ENCODE assay signal across 9 cellular contexts in genomic region chr5:134586866-134587524, GRCh38. TPM values are rescaled to one million over a fixed set of nuclear protein-coding genes. Genes with fewer than 3 reads are reported as not detected.
DNase-seq lines count a peak whose midpoint lies in the region; ATAC-seq, FAIRE-seq and TF ChIP-seq lines count a peak whose summit lies in the region.
"Had no signal": no experiment of that assay in that cellular context is flagged by ENCODE, and none has a peak within 500 bp of the region (broad histone marks: within the 10 kb centered on the region; RNA-seq: fewer than 3 reads in every experiment).

No MANE protein-coding gene starts in this region.

- peak overlapping the region; percentile 24 for H3K4me2 ChIP-seq in SU-DHL-6 (ENCODE audit: low read depth, low read length, poor library complexity, severe bottlenecking)

- H3K79me2 ChIP-seq in SU-DHL-6 (ENCODE audit: insufficient read depth, low read length) = no peaks in the 10 kb centered on the region

- ATAC-seq in GM21786 (IDR thresholded peaks at IDR 0.05; ENCODE audit: unreplicated experiment) = peak; percentile 84
- ATAC-seq in left cardiac atrium = peak; percentile 92
- ATAC-seq in psoas muscle = peak; percentile 73 to 83 (median 79)

- H3K4me1 ChIP-seq in psoas muscle = peaks cover 31% of the 10 kb centered on the region

- no peaks in the 10 kb centered on the region for H3K36me3 Mint-ChIP-seq in activated naive CD8-positive, alpha-beta T cell treated with anti-CD3 and anti-CD28 coated beads for 36 hours

- H4K20me1 ChIP-seq in SU-DHL-6 (ENCODE audit: low read depth, low read length) = no peaks in the 10 kb centered on the region

- intact Hi-C loops in left cardiac atrium (cut with DNase I) (loop anchor here (5.0 to 10.0 kb wide), 2 partner anchors 285 to 402 kb away; no protein-coding TSS in a partner anchor), psoas muscle (cut with DNase I) (loop anchor here in 1 of 2 donors (1.0 to 10.0 kb wide), 2 partner anchors 44 to 402 kb away; no protein-coding TSS in a partner anchor)

- H3K9me3 ChIP-seq in SU-DHL-6 (ENCODE audit: insufficient read depth, low read length) (no peaks in the 10 kb centered on the region), psoas muscle (no peaks in the 10 kb centered on the region)

- no peaks in the 10 kb centered on the region for H3K9me3 Mint-ChIP-seq in activated naive CD8-positive, alpha-beta T cell treated with anti-CD3 and anti-CD28 coated beads for 36 hours
- H3K9me3 Mint-ChIP-seq: stimulated activated naive CD8-positive, alpha-beta T cell treated with anti-CD3 and anti-CD28 coated beads, Interleukin-15, Interleukin-2, amounts not matched to agents 100 ng/mL and 50 ng/mL, for 24 hours had no signal

- H3K27ac ChIP-seq in SU-DHL-6 (ENCODE audit: low read depth, low read length) = no peak overlapping the region
- H3K27ac ChIP-seq in psoas muscle = peak overlapping the region; percentile 30

- TF ChIP-seq CTCF in SU-DHL-6 (IDR thresholded peaks at IDR 0.05; ENCODE audit: insufficient read depth, low read length, poor library complexity, severe bottlenecking) = peak; percentile 95
- peak; percentile 64 for TF ChIP-seq CTCF in psoas muscle (IDR thresholded peaks at IDR 0.05)

- peak; percentile 75 for DNase-seq in EL
- DNase-seq in LoVo (ENCODE audit: low spot score) = peak; percentile 69
- peak; percentile 85 for DNase-seq in activated naive CD8-positive, alpha-beta T cell treated with anti-CD3 and anti-CD28 coated beads for 36 hours
- DNase-seq in left cardiac atrium = peak; percentile 88
- DNase-seq in psoas muscle = peak; percentile 85 to 90
- peak; percentile 73 for DNase-seq in urothelium cell line (ENCODE audit: low spot score)

- FAIRE-seq in urothelium cell line (lab: Jason Lieb, UNC) = no peak

- H3K4me1 Mint-ChIP-seq in activated naive CD8-positive, alpha-beta T cell treated with anti-CD3 and anti-CD28 coated beads for 36 hours = peaks cover 14% of the 10 kb centered on the region

- peak overlapping the region; percentile 31; the same call in 1 of the 2 replicates for H3K9ac ChIP-seq in SU-DHL-6 (ENCODE audit: low read length)

- no peak overlapping the region for H3K27ac Mint-ChIP-seq in activated naive CD8-positive, alpha-beta T cell treated with anti-CD3 and anti-CD28 coated beads for 36 hours
- H3K27ac Mint-ChIP-seq: stimulated activated naive CD8-positive, alpha-beta T cell treated with anti-CD3 and anti-CD28 coated beads, Interleukin-15, Interleukin-2, amounts not matched to agents 100 ng/mL and 50 ng/mL, for 24 hours had no signal

- H3K4me3 ChIP-seq in SU-DHL-6 (ENCODE audit: insufficient read depth, low read length, poor library complexity, severe bottlenecking) (no peak overlapping the region), psoas muscle (no peak overlapping the region)

- peak overlapping the region; percentile 99 for H2AFZ ChIP-seq in SU-DHL-6 (ENCODE audit: low read depth, low read length, severe bottlenecking)

- H3F3A ChIP-seq in SU-DHL-6 (ENCODE audit: insufficient read depth) = no peaks in the 10 kb centered on the region

- H3K36me3 ChIP-seq in SU-DHL-6 (ENCODE audit: low read length) = no peaks in the 10 kb centered on the region
- H3K36me3 ChIP-seq in psoas muscle (ENCODE audit: insufficient read depth in 1 of 2, low read depth in 1 of 2) = no peaks in the 10 kb centered on the region

- WGBS in psoas muscle, 3 donors = 22 to 33% (median 27%) methylated on average over 13 of the region's 13 CpGs

- H3K27me3 ChIP-seq in SU-DHL-6 (ENCODE audit: low read length) (no peaks in the 10 kb centered on the region), psoas muscle (ENCODE audit: insufficient read depth in 3 of 3, low read length in 2 of 3) (no peaks in the 10 kb centered on the region)

- H3K9me2 ChIP-seq in SU-DHL-6 (replicated peaks; ENCODE audit: insufficient read depth, low read length) = no peaks in the 10 kb centered on the region

- no peaks in the 10 kb centered on the region for H3K27me3 Mint-ChIP-seq in activated naive CD8-positive, alpha-beta T cell treated with anti-CD3 and anti-CD28 coated beads for 36 hours
- H3K27me3 Mint-ChIP-seq: stimulated activated naive CD8-positive, alpha-beta T cell treated with anti-CD3 and anti-CD28 coated beads, Interleukin-15, Interleukin-2, amounts not matched to agents 100 ng/mL and 50 ng/mL, for 24 hours had no signal

- H3K4me3 Mint-ChIP-seq in activated naive CD8-positive, alpha-beta T cell treated with anti-CD3 and anti-CD28 coated beads for 36 hours = no peak overlapping the region
- H3K4me3 Mint-ChIP-seq: stimulated activated naive CD8-positive, alpha-beta T cell treated with anti-CD3 and anti-CD28 coated beads, Interleukin-15, Interleukin-2, amounts not matched to agents 100 ng/mL and 50 ng/mL, for 24 hours had no signal

RNA-seq across cellular contexts. Expression of gene SAR1B, which starts 45.6 kb away (rescaled TPM):
- 10 to 100 TPM; 50.0 to 54.2 TPM for total RNA-seq in activated naive CD8-positive, alpha-beta T cell treated with anti-CD3 and anti-CD28 coated beads for 36 hours
- total RNA-seq in left cardiac atrium (100 to 1,000 TPM in 1 of 2 donors, 10 to 100 TPM in 1; 78.4 to 105 TPM), psoas muscle (100 to 1,000 TPM; 161 to 238 (median 206) TPM)
- 100 to 1,000 TPM; 116 to 188 (median 126) TPM for polyA plus RNA-seq in psoas muscle
